10 cellular contexts compared by ENCODE assay signal in the genomic region with DNA sequence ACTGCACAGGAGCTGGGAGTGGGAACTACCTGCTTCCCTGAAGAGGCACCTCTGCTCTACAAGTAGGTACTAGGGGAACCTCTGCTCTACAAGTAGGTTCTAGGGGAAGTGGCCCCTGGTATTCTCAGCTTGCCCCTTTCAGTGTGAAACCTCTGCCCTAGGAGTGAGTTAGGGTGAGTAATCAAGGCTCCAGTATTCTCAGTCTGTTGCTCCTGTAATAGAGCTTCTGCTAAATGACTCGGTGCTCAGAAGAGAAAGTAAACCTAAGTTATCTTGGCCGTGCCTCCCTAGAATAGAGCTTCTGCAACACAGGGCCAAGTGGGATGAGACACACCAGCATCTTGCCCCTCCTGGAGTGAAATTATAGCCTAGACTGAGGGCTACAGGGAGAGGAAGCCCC. TPM values are rescaled to one million over a fixed set of nuclear protein-coding genes. Genes with fewer than 3 reads are reported as not detected.
DNase-seq lines count a peak whose midpoint lies in the region; ATAC-seq and TF ChIP-seq lines count a peak whose summit lies in the region.
"Had no signal": no experiment of that assay in that cellular context is flagged by ENCODE, and none has a peak within 500 bp of the region (broad histone marks: within the 10 kb centered on the region; RNA-seq: fewer than 3 reads in every experiment).

No MANE protein-coding gene starts in this region.

- peaks cover 0 to 35% (median 1%) of the 10 kb centered on the region in 4 donors for H3K4me1 Mint-ChIP-seq in naive thymus-derived CD8-positive, alpha-beta T cell

- DNase-seq in ELR (ENCODE audit: low read depth) (peak; percentile 58), islet precursor cell (peak; percentile 25), GM20000 (ENCODE audit: low spot score) (no peak), putamen (ENCODE audit: low spot score) (no peak), iPS-NIHi7 (ENCODE audit: extremely low spot score) (no peak)
- DNase-seq in naive thymus-derived CD8-positive, alpha-beta T cell = no peak
- DNase-seq: Caco-2, caudate nucleus had no signal

- POLR2A ChIA-PET in naive thymus-derived CD8-positive, alpha-beta T cell (lab: Charles Lee) = no interaction called here

- no peak for TF ChIP-seq CTCF in GM20000 (IDR thresholded peaks at IDR 0.05; ENCODE audit: extremely low read depth, missing control alignments)

- peaks cover 0 to 21% (median 0%) of the 10 kb centered on the region in 3 donors for H3K36me3 Mint-ChIP-seq in naive thymus-derived CD8-positive, alpha-beta T cell

- no peak overlapping the region for H3K4me3 Mint-ChIP-seq in naive thymus-derived CD8-positive, alpha-beta T cell

- peak; percentile 39 for ATAC-seq in GM21390 (IDR thresholded peaks at IDR 0.05; ENCODE audit: unreplicated experiment)
- peak; percentile 39 for ATAC-seq in HG03521 (IDR thresholded peaks at IDR 0.05; ENCODE audit: unreplicated experiment)
- no peak for ATAC-seq in naive thymus-derived CD8-positive, alpha-beta T cell

- no peak overlapping the region for H3K27ac Mint-ChIP-seq in naive thymus-derived CD8-positive, alpha-beta T cell

- peaks cover 4 to 31% (median 13%) of the 10 kb centered on the region in 9 donors for H3K9me3 Mint-ChIP-seq in naive thymus-derived CD8-positive, alpha-beta T cell

- H3K27me3 Mint-ChIP-seq in naive thymus-derived CD8-positive, alpha-beta T cell = peaks cover 4 to 18% (median 6%) of the 10 kb centered on the region in 5 donors

RNA-seq across cellular contexts. Expression of gene RASSF4, which starts 13.4 kb away (rescaled TPM):
- 1 to 10 TPM in 1 of 2 experiments, under 1 TPM in 1; 0.88 to 1.8 TPM for total RNA-seq in naive thymus-derived CD8-positive, alpha-beta T cell
- 1 to 10 TPM in 2 of 3 donors, under 1 TPM in 1; 0.40 to 1.7 (median 1.0) TPM for polyA plus RNA-seq in naive thymus-derived CD8-positive, alpha-beta T cell

RNA-seq across cellular contexts. Expression of gene DEPP1, which starts 32.4 kb away (rescaled TPM):
- total RNA-seq in naive thymus-derived CD8-positive, alpha-beta T cell = not detected
- not detected for polyA plus RNA-seq in naive thymus-derived CD8-positive, alpha-beta T cell

RNA-seq across cellular contexts. Expression of gene TMEM72, which starts 35.1 kb away (rescaled TPM):
- total RNA-seq in naive thymus-derived CD8-positive, alpha-beta T cell = not detected
- not detected for polyA plus RNA-seq in naive thymus-derived CD8-positive, alpha-beta T cell
- total RNA-seq: Caco-2 had no signal

RNA-seq across cellular contexts. Expression of gene ZNF22, which starts 54.5 kb away (rescaled TPM):
- 10 to 100 TPM; 46.3 to 47.0 TPM for total RNA-seq in naive thymus-derived CD8-positive, alpha-beta T cell
- 10 to 100 TPM; 54.1 to 62.3 (median 58.7) TPM for polyA plus RNA-seq in naive thymus-derived CD8-positive, alpha-beta T cell

Comparison
In these comparisons a context has a peak if more than half of its experiments do, and no peak if none do; other contexts are left out.
1. DNase-seq: peak in ELR (single experiment) and islet precursor cell (single experiment); none in GM20000 (single experiment), putamen (single experiment), naive thymus-derived CD8-positive, alpha-beta T cell (0 of 10) and iPS-NIHi7 (single experiment).
2. ATAC-seq: peak in GM21390 (single experiment) and HG03521 (single experiment); none in naive thymus-derived CD8-positive, alpha-beta T cell (0 of 2).